Comparison of ENCODE assay signal across 24 cellular contexts in the genomic region with DNA sequence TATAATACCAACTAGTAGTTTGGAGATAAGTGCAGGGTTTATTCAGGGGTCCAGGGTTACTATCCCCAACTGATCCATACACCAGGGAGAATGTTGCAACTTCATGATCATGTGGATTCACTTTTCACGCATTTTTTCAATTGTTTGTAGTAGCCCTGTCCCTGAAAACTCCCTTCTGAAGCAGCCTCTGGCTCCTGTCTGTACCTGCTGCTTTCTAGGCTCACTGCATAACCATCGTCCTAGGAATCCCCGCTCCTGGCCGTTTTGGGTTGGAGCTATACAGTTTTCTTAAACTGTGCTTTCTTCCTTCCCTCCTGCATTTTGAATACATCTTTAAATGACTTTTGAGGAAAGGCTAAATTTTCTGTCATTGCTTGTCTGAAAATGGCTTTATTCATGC.
A peak's percentile ranks its signal among the peaks of the same experiment; 100 is the strongest.
DNase-seq lines count a peak whose midpoint lies in the region; ATAC-seq and TF ChIP-seq lines count a peak whose summit lies in the region.
"Had no signal": no experiment of that assay in that cellular context is flagged by ENCODE, and none has a peak within 500 bp of the region (broad histone marks: within the 10 kb centered on the region; RNA-seq: fewer than 3 reads in every experiment).

No MANE protein-coding gene starts in this region.

- no peak overlapping the region for H2AFZ ChIP-seq in ACC112 (ENCODE audit: low read length, unreplicated experiment)

- POLR2A ChIA-PET in WTC11 (lab: Charles Lee): no interaction called here

- H3K79me2 ChIP-seq in ACC112 (ENCODE audit: control insufficient read depth, insufficient read depth, low read length, unreplicated experiment): no peaks in the 10 kb centered on the region

- CTCF ChIA-PET in WTC11 (lab: Charles Lee): no interaction called here

- peak; percentile 53; the same call in 1 of the 2 replicates for ATAC-seq in WTC11
- ATAC-seq in left colon: peak; percentile 17
- no peak for ATAC-seq in stimulated activated memory B cell treated with anti-CD40 and anti-IgM and Interleukin-4, amounts not matched to agents 10 μg/mL and 1 μg/mL and 100 μg/mL, for 72 hours

- peaks cover 35% of the 10 kb centered on the region for H3K4me1 Mint-ChIP-seq in WTC11
- peaks cover 7% of the 10 kb centered on the region for H3K4me1 Mint-ChIP-seq in stimulated activated memory B cell treated with anti-CD40 and anti-IgM and Interleukin-4, amounts not matched to agents 10 μg/mL and 1 μg/mL and 100 μg/mL, for 72 hours
- no peaks in the 10 kb centered on the region for H3K4me1 Mint-ChIP-seq in activated T-helper 1 cell treated with anti-CD3 and anti-CD28 coated beads, Interleukin-12 subunit alpha, Interleukin-12 subunit beta, Interleukin-2, Interleukin-4 antibody, amounts not matched to agents 30 ng/mL and 10 ng/mL and 1 ng/mL, durations not matched to agents 14 hours and 24 hours and 36 hours (ENCODE audit: low read depth)
- H3K4me1 Mint-ChIP-seq: CD14-positive monocyte; CD8-positive, alpha-beta memory T cell had no signal

- H3K27me3 ChIP-seq in ACC112 (ENCODE audit: insufficient read depth, low read length) (no peaks in the 10 kb centered on the region), mucosa of rectum (ENCODE audit: control insufficient read depth in 2 of 2, insufficient read depth in 2 of 2, low read length in 2 of 2) (no peaks in the 10 kb centered on the region)
- H3K27me3 ChIP-seq: BLaER1 treated with 17β-estradiol and CSF1 and Interleukin-3, amounts not matched to agents 10 nM and 100 nM had no signal

- H3K4me1 ChIP-seq in ACC112 (ENCODE audit: control insufficient read depth, insufficient read depth, low read length, unreplicated experiment): peaks cover 20% of the 10 kb centered on the region
- H3K4me1 ChIP-seq in mucosa of rectum (ENCODE audit: control insufficient read depth in 2 of 2, insufficient read depth in 2 of 2, low read length in 2 of 2): peaks cover 14 to 16% of the 10 kb centered on the region in 2 donors
- H3K4me1 ChIP-seq: BE2C; BLaER1 treated with 17β-estradiol and CSF1 and Interleukin-3, amounts not matched to agents 10 nM and 100 nM; HAP-1 had no signal

- DNase-seq in WTC11 (ENCODE audit: low spot score) (no peak), left colon (no peak), NCI-H1694 treated with DMSO at 0.1 percent for 48 hours (lab: John Stamatoyannopoulos, UW) (no peak), germinal center (ENCODE audit: low spot score) (no peak)
- DNase-seq in activated T-helper 1 cell treated with anti-CD3 and anti-CD28 coated beads, Interleukin-12 subunit alpha, Interleukin-12 subunit beta, Interleukin-2, Interleukin-4 antibody, amounts not matched to agents 30 ng/mL and 10 ng/mL and 1 ng/mL, durations not matched to agents 14 hours and 24 hours and 36 hours (ENCODE audit: low spot score): no peak
- DNase-seq: ACHN; AML-193; BE2C; CD4-positive, alpha-beta T cell; CD8-positive, alpha-beta memory T cell; DMS 273 treated with DMSO at 0.1 percent for 48 hours; DMS79; EL; GDM1; GOT3; HFFc6 had no signal

- H3K36me3 ChIP-seq in ACC112 (ENCODE audit: insufficient read depth, low read length): 0 out of 2 replicates have a peak, but pooled peaks cover 4% of the 10 kb centered on the region
- H3K36me3 ChIP-seq in mucosa of rectum (ENCODE audit: control insufficient read depth in 2 of 2, insufficient read depth in 2 of 2, low read length in 2 of 2): no peaks in the 10 kb centered on the region
- H3K36me3 ChIP-seq: BE2C; BLaER1 treated with 17β-estradiol and CSF1 and Interleukin-3, amounts not matched to agents 10 nM and 100 nM; HAP-1 had no signal

- H3K36me3 Mint-ChIP-seq in WTC11: no peaks in the 10 kb centered on the region
- H3K36me3 Mint-ChIP-seq in stimulated activated memory B cell treated with anti-CD40 and anti-IgM and Interleukin-4, amounts not matched to agents 10 μg/mL and 1 μg/mL and 100 μg/mL, for 72 hours: no peaks in the 10 kb centered on the region
- H3K36me3 Mint-ChIP-seq in activated T-helper 1 cell treated with anti-CD3 and anti-CD28 coated beads, Interleukin-12 subunit alpha, Interleukin-12 subunit beta, Interleukin-2, Interleukin-4 antibody, amounts not matched to agents 30 ng/mL and 10 ng/mL and 1 ng/mL, durations not matched to agents 14 hours and 24 hours and 36 hours (ENCODE audit: low read depth): no peaks in the 10 kb centered on the region
- H3K36me3 Mint-ChIP-seq: CD14-positive monocyte; CD8-positive, alpha-beta memory T cell had no signal

- no peak overlapping the region for H3K4me3 ChIP-seq in ACC112 (ENCODE audit: low read depth, low read length)
- H3K4me3 ChIP-seq in mucosa of rectum (ENCODE audit: low read length in 2 of 2): peak overlapping the region; percentile 45 to 62
- H3K4me3 ChIP-seq: BLaER1 treated with 17β-estradiol and CSF1 and Interleukin-3, amounts not matched to agents 10 nM and 100 nM; GM12878; HAP-1 had no signal

- H3K27ac ChIP-seq in ACC112 (ENCODE audit: low read depth, low read length): peak overlapping the region; percentile 100; the same call in 1 of the 2 replicates
- peak overlapping the region; percentile 65 to 78 for H3K27ac ChIP-seq in mucosa of rectum (ENCODE audit: low read depth in 2 of 2, low read length in 2 of 2)
- H3K27ac ChIP-seq: 22Rv1; BLaER1 treated with 17β-estradiol and CSF1 and Interleukin-3, amounts not matched to agents 10 nM and 100 nM had no signal

- no peak for TF ChIP-seq CTCF in WTC11 (IDR thresholded peaks at IDR 0.05)

- H3K4me3 Mint-ChIP-seq in WTC11: no peak overlapping the region
- H3K4me3 Mint-ChIP-seq in stimulated activated memory B cell treated with anti-CD40 and anti-IgM and Interleukin-4, amounts not matched to agents 10 μg/mL and 1 μg/mL and 100 μg/mL, for 72 hours: no peak overlapping the region
- no peak overlapping the region for H3K4me3 Mint-ChIP-seq in activated T-helper 1 cell treated with anti-CD3 and anti-CD28 coated beads, Interleukin-12 subunit alpha, Interleukin-12 subunit beta, Interleukin-2, Interleukin-4 antibody, amounts not matched to agents 30 ng/mL and 10 ng/mL and 1 ng/mL, durations not matched to agents 14 hours and 24 hours and 36 hours
- H3K4me3 Mint-ChIP-seq: CD14-positive monocyte; CD4-positive, alpha-beta T cell; CD8-positive, alpha-beta memory T cell; HFFc6 had no signal

- H3K27ac Mint-ChIP-seq in WTC11: no peak overlapping the region
- no peak overlapping the region for H3K27ac Mint-ChIP-seq in stimulated activated memory B cell treated with anti-CD40 and anti-IgM and Interleukin-4, amounts not matched to agents 10 μg/mL and 1 μg/mL and 100 μg/mL, for 72 hours
- no peak overlapping the region for H3K27ac Mint-ChIP-seq in activated T-helper 1 cell treated with anti-CD3 and anti-CD28 coated beads, Interleukin-12 subunit alpha, Interleukin-12 subunit beta, Interleukin-2, Interleukin-4 antibody, amounts not matched to agents 30 ng/mL and 10 ng/mL and 1 ng/mL, durations not matched to agents 14 hours and 24 hours and 36 hours
- H3K27ac Mint-ChIP-seq: CD14-positive monocyte; CD4-positive, alpha-beta T cell; CD8-positive, alpha-beta memory T cell; HFFc6 had no signal

- H3K27me3 Mint-ChIP-seq in WTC11 (ENCODE audit: low read depth): no peaks in the 10 kb centered on the region
- H3K27me3 Mint-ChIP-seq in stimulated activated memory B cell treated with anti-CD40 and anti-IgM and Interleukin-4, amounts not matched to agents 10 μg/mL and 1 μg/mL and 100 μg/mL, for 72 hours: peaks cover 10% of the 10 kb centered on the region
- H3K27me3 Mint-ChIP-seq in activated T-helper 1 cell treated with anti-CD3 and anti-CD28 coated beads, Interleukin-12 subunit alpha, Interleukin-12 subunit beta, Interleukin-2, Interleukin-4 antibody, amounts not matched to agents 30 ng/mL and 10 ng/mL and 1 ng/mL, durations not matched to agents 14 hours and 24 hours and 36 hours (ENCODE audit: insufficient read depth): no peaks in the 10 kb centered on the region
- H3K27me3 Mint-ChIP-seq: CD8-positive, alpha-beta memory T cell had no signal

- peak overlapping the region; percentile 17 to 50 for H3K9ac ChIP-seq in mucosa of rectum (ENCODE audit: low read depth in 1 of 2, low read length in 2 of 2)
- H3K9ac ChIP-seq: BLaER1 treated with 17β-estradiol and CSF1 and Interleukin-3, amounts not matched to agents 10 nM and 100 nM had no signal

- intact Hi-C loops in left colon (cut with DNase I, micrococcal nuclease): no loop called here
- intact Hi-C loops in activated T-helper 1 cell treated with anti-CD3 and anti-CD28 coated beads, Interleukin-12 subunit alpha, Interleukin-12 subunit beta, Interleukin-2, Interleukin-4 antibody, amounts not matched to agents 30 ng/mL and 10 ng/mL and 1 ng/mL, durations not matched to agents 14 hours and 24 hours and 36 hours (cut with micrococcal nuclease): no loop called here

- no peaks in the 10 kb centered on the region for H3K9me3 Mint-ChIP-seq in WTC11
- peaks cover 3% of the 10 kb centered on the region for H3K9me3 Mint-ChIP-seq in stimulated activated memory B cell treated with anti-CD40 and anti-IgM and Interleukin-4, amounts not matched to agents 10 μg/mL and 1 μg/mL and 100 μg/mL, for 72 hours
- no peaks in the 10 kb centered on the region for H3K9me3 Mint-ChIP-seq in activated T-helper 1 cell treated with anti-CD3 and anti-CD28 coated beads, Interleukin-12 subunit alpha, Interleukin-12 subunit beta, Interleukin-2, Interleukin-4 antibody, amounts not matched to agents 30 ng/mL and 10 ng/mL and 1 ng/mL, durations not matched to agents 14 hours and 24 hours and 36 hours
- H3K9me3 Mint-ChIP-seq: CD4-positive, alpha-beta T cell had no signal

- no peaks in the 10 kb centered on the region for H3K9me3 ChIP-seq in mucosa of rectum (ENCODE audit: control insufficient read depth in 2 of 2, low read length in 2 of 2)
- H3K9me3 ChIP-seq: BE2C; BLaER1 treated with 17β-estradiol and CSF1 and Interleukin-3, amounts not matched to agents 10 nM and 100 nM; HAP-1 had no signal

TF ChIP-seq in WTC11, 78 proteins besides CTCF, POLR2A, EP300 and RAD21 (continues in another document):
- TF ChIP-seq TEAD1 (CRISPR knock-in tag; IDR thresholded peaks at IDR 0.05) (no peak), SOX15 (CRISPR knock-in tag; IDR thresholded peaks at IDR 0.05) (no peak), GTF2I (CRISPR knock-in tag; conservative IDR thresholded peaks at IDR 0.05) (no peak), KAT7 (CRISPR knock-in tag; IDR thresholded peaks at IDR 0.05; ENCODE audit: borderline replicate concordance) (no peak)
- TF ChIP-seq, protein P1, sequence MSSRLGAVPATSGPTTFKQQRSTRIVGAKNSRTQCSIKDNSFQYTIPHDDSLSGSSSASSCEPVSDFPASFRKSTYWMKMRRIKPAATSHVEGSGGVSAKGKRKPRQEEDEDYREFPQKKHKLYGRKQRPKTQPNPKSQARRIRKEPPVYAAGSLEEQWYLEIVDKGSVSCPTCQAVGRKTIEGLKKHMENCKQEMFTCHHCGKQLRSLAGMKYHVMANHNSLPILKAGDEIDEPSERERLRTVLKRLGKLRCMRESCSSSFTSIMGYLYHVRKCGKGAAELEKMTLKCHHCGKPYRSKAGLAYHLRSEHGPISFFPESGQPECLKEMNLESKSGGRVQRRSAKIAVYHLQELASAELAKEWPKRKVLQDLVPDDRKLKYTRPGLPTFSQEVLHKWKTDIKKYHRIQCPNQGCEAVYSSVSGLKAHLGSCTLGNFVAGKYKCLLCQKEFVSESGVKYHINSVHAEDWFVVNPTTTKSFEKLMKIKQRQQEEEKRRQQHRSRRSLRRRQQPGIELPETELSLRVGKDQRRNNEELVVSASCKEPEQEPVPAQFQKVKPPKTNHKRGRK (CRISPR knock-in tag; IDR thresholded peaks at IDR 0.05; ENCODE audit: borderline replicate concordance): no peak
